ENCODE assay signal across 8 cellular contexts in the genomic region with DNA sequence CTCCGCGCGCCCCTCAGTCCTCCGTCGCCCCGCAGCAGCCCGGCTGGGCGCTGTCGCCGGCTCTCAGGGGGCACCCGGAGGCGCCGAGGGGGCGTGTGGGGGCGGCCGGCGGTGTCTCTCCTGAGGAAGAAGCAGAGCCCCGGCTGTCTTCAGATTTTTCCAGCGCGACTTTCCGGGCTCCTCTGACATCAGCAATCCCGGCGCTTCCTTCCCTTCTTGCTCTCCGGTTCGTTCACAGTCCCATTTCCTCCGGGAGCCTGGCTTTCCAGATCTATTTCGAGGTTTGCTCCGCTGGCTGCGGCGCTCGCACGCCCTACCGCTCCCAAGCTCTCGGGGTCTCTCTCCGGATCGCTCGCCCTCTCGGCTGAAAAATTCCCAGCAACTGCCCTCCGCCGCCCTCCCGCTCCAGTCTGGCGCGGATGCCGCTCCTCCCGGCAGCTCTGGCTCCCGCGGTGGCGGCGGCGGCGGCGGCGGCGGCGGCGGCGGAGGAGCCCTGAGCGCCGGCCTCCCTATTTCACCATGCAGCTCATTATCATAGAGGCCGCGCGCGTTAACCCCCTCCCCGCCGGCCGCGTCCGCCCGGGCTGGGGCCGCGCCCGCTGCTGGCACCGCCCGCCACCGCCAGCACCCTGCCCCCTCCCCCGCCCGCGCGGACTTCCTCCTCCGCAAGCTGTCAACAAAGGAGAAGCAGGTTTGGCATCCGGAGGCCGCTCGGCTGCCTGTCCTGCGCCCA. TPM values are rescaled to one million over a fixed set of nuclear protein-coding genes. Genes with fewer than 3 reads are reported as not detected.
A peak's percentile ranks its signal among the peaks of the same experiment; 100 is the strongest.
DNase-seq lines count a peak whose midpoint lies in the region; ATAC-seq and TF ChIP-seq lines count a peak whose summit lies in the region.

A gene with protein sequence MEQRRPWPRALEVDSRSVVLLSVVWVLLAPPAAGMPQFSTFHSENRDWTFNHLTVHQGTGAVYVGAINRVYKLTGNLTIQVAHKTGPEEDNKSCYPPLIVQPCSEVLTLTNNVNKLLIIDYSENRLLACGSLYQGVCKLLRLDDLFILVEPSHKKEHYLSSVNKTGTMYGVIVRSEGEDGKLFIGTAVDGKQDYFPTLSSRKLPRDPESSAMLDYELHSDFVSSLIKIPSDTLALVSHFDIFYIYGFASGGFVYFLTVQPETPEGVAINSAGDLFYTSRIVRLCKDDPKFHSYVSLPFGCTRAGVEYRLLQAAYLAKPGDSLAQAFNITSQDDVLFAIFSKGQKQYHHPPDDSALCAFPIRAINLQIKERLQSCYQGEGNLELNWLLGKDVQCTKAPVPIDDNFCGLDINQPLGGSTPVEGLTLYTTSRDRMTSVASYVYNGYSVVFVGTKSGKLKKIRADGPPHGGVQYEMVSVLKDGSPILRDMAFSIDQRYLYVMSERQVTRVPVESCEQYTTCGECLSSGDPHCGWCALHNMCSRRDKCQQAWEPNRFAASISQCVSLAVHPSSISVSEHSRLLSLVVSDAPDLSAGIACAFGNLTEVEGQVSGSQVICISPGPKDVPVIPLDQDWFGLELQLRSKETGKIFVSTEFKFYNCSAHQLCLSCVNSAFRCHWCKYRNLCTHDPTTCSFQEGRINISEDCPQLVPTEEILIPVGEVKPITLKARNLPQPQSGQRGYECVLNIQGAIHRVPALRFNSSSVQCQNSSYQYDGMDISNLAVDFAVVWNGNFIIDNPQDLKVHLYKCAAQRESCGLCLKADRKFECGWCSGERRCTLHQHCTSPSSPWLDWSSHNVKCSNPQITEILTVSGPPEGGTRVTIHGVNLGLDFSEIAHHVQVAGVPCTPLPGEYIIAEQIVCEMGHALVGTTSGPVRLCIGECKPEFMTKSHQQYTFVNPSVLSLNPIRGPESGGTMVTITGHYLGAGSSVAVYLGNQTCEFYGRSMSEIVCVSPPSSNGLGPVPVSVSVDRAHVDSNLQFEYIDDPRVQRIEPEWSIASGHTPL (N-terminal part only) (minus strand): TSS at position 534 of the 733 bp plus-strand sequence. CDS start 26,462 bp downstream, outside the sequence.

- CTCF ChIA-PET in CD8-positive, alpha-beta T cell (lab: Charles Lee): interaction anchor here (0.9 to 10.1 kb wide), 21 partner anchors 9 to 414 kb away, joined by 3 to 150 read pairs (median 6); no protein-coding TSS in a partner anchor
- CTCF ChIA-PET in HEK293 (lab: Yijun Ruan, JAX): interaction anchor here (0.6 to 14.9 kb wide), 25 partner anchors 8 to 959 kb away, joined by 3 to 175 read pairs (median 4); no protein-coding TSS in a partner anchor

- peak; percentile 37 to 88 (median 61) for DNase-seq in CD8-positive, alpha-beta T cell
- DNase-seq in NCI-H2196 treated with DMSO at 0.1 percent for 48 hours (lab: John Stamatoyannopoulos, UW; ENCODE audit: unreplicated experiment) (peak; percentile 59), cerebellar cortex (ENCODE audit: low spot score) (peak; percentile 81), islet precursor cell (peak; percentile 93)
- peak; percentile 3 for DNase-seq in activated CD4-positive, CD25-positive, alpha-beta regulatory T cell treated with anti-CD3 and anti-CD28 coated beads, Interleukin-2, amount 50 U/mL, for 16 hours (ENCODE audit: low read depth, low spot score)
- DNase-seq in stimulated activated CD4-positive, alpha-beta T cell treated with anti-CD3 and anti-CD28 coated beads, Interleukin-12 subunit alpha, Interleukin-12 subunit beta, amount 100 ng/mL, for 4 hours: peak; percentile 47

- no peaks in the 10 kb centered on the region for H3K9me3 ChIP-seq in CD8-positive, alpha-beta T cell (ENCODE audit: low read length)
- no peaks in the 10 kb centered on the region for H3K9me3 ChIP-seq in HEK293 (ENCODE audit: control insufficient read depth, insufficient read depth, low read depth, low read length)

- H3K27me3 Mint-ChIP-seq in CD8-positive, alpha-beta T cell (ENCODE audit: low read depth): peaks cover 18% of the 10 kb centered on the region

- peak within 1 kb of the TSS; percentile 80 for H3K4me3 Mint-ChIP-seq in CD8-positive, alpha-beta T cell

- ATAC-seq in CD8-positive, alpha-beta T cell: peak; percentile 69
- no peak for ATAC-seq in HG02884 (IDR thresholded peaks at IDR 0.05; ENCODE audit: unreplicated experiment)

- H3K36me3 ChIP-seq in CD8-positive, alpha-beta T cell (ENCODE audit: insufficient read depth, low read length): no peaks in the 10 kb centered on the region
- no peaks in the 10 kb centered on the region for H3K36me3 ChIP-seq in HEK293 (ENCODE audit: control insufficient read depth in 2 of 2, insufficient read depth in 1 of 2, low read length in 2 of 2)

- POLR2A ChIA-PET in CD8-positive, alpha-beta T cell (lab: Charles Lee): interaction anchor here (1.1 to 2.4 kb wide), 5 partner anchors 8 to 222 kb away, joined by 3 to 21 read pairs (median 4); no protein-coding TSS in a partner anchor
- POLR2A ChIA-PET in HEK293 (lab: Yijun Ruan, JAX): interaction anchor here (0.5 to 2.5 kb wide), 10 partner anchors 10 to 343 kb away, joined by 3 to 24 read pairs (median 4); no protein-coding TSS in a partner anchor

- no peaks in the 10 kb centered on the region for H3K27me3 ChIP-seq in CD8-positive, alpha-beta T cell (ENCODE audit: insufficient read depth, low read length)

- H3K27ac Mint-ChIP-seq in CD8-positive, alpha-beta T cell: peak within 1 kb of the TSS; percentile 25

- TF ChIP-seq CTCF in CD8-positive, alpha-beta T cell (IDR thresholded peaks at IDR 0.05): no peak
- TF ChIP-seq CTCF in HEK293 (tag by site-specific recombination; IDR thresholded peaks at IDR 0.05): 0 out of 2 replicates have a peak, but pooled peaks have one; percentile 9

- H3K36me3 Mint-ChIP-seq in CD8-positive, alpha-beta T cell: no peaks in the 10 kb centered on the region

- H3K9me3 Mint-ChIP-seq in CD8-positive, alpha-beta T cell: no peaks in the 10 kb centered on the region

- H3K4me1 ChIP-seq in CD8-positive, alpha-beta T cell (ENCODE audit: insufficient read depth, low read length): peaks cover 4% of the 10 kb centered on the region
- no peaks in the 10 kb centered on the region; the same call in 1 of the 2 replicates for H3K4me1 ChIP-seq in HEK293 (ENCODE audit: control insufficient read depth, insufficient read depth, low read length)

- peak within 1 kb of the TSS; percentile 35 for H3K27ac ChIP-seq in CD8-positive, alpha-beta T cell (ENCODE audit: low read depth, low read length)
- peak within 1 kb of the TSS; percentile 70; the same call in 1 of the 2 replicates for H3K27ac ChIP-seq in HEK293 (ENCODE audit: extremely low read depth, low read depth, low read length)

- peaks cover 8% of the 10 kb centered on the region for H3K4me1 Mint-ChIP-seq in CD8-positive, alpha-beta T cell (ENCODE audit: low read depth)

- H3K4me3 ChIP-seq in CD8-positive, alpha-beta T cell (ENCODE audit: low read depth, low read length): peak within 1 kb of the TSS; percentile 78
- H3K4me3 ChIP-seq in HEK293 (ENCODE audit: low read depth, low read length): peak within 1 kb of the TSS; percentile 82

- intact Hi-C loops in CD8-positive, alpha-beta T cell (cut with DNase I, micrococcal nuclease): loop anchor here (1.0 to 10.0 kb wide), 3 partner anchors 151 to 419 kb away; no protein-coding TSS in a partner anchor

TF ChIP-seq in HEK293, 187 proteins besides CTCF, POLR2A, EP300 and RAD21 (continues in another document):
- no peak for TF ChIP-seq ZNF121 (tag by site-specific recombination; IDR thresholded peaks at IDR 0.05)
- TF ChIP-seq, protein P1, sequence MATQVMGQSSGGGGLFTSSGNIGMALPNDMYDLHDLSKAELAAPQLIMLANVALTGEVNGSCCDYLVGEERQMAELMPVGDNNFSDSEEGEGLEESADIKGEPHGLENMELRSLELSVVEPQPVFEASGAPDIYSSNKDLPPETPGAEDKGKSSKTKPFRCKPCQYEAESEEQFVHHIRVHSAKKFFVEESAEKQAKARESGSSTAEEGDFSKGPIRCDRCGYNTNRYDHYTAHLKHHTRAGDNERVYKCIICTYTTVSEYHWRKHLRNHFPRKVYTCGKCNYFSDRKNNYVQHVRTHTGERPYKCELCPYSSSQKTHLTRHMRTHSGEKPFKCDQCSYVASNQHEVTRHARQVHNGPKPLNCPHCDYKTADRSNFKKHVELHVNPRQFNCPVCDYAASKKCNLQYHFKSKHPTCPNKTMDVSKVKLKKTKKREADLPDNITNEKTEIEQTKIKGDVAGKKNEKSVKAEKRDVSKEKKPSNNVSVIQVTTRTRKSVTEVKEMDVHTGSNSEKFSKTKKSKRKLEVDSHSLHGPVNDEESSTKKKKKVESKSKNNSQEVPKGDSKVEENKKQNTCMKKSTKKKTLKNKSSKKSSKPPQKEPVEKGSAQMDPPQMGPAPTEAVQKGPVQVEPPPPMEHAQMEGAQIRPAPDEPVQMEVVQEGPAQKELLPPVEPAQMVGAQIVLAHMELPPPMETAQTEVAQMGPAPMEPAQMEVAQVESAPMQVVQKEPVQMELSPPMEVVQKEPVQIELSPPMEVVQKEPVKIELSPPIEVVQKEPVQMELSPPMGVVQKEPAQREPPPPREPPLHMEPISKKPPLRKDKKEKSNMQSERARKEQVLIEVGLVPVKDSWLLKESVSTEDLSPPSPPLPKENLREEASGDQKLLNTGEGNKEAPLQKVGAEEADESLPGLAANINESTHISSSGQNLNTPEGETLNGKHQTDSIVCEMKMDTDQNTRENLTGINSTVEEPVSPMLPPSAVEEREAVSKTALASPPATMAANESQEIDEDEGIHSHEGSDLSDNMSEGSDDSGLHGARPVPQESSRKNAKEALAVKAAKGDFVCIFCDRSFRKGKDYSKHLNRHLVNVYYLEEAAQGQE (tag by site-specific recombination; IDR thresholded peaks at IDR 0.05): no peak
- TF ChIP-seq, protein P2, sequence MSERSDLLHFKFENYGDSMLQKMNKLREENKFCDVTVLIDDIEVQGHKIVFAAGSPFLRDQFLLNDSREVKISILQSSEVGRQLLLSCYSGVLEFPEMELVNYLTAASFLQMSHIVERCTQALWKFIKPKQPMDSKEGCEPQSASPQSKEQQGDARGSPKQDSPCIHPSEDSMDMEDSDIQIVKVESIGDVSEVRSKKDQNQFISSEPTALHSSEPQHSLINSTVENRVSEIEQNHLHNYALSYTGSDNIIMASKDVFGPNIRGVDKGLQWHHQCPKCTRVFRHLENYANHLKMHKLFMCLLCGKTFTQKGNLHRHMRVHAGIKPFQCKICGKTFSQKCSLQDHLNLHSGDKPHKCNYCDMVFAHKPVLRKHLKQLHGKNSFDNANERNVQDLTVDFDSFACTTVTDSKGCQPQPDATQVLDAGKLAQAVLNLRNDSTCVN (tag by site-specific recombination; optimal IDR thresholded peaks at IDR 0.05): peak; percentile 53
- TF ChIP-seq ZSCAN16 (tag by site-specific recombination; IDR thresholded peaks at IDR 0.05): no peak
- TF ChIP-seq ZNF571 (tag by site-specific recombination; IDR thresholded peaks at IDR 0.05): no peak
- TF ChIP-seq ZNF555 (tag by site-specific recombination; conservative IDR thresholded peaks at IDR 0.05): no peak
- peak; percentile 5; the same call in 1 of the 2 replicates for TF ChIP-seq ZBTB20 (tag by site-specific recombination; IDR thresholded peaks at IDR 0.05)
- TF ChIP-seq ZNF660 (tag by site-specific recombination; IDR thresholded peaks at IDR 0.05): 0 out of 2 replicates have a peak, but pooled peaks have one; percentile 23
- no peak for TF ChIP-seq ZNF658 (tag by site-specific recombination; IDR thresholded peaks at IDR 0.05)
- no peak; the same call in 1 of the 2 replicates for TF ChIP-seq ZNF2 (tag by site-specific recombination; IDR thresholded peaks at IDR 0.05)
- peak; percentile 87 for TF ChIP-seq ZBTB8A (tag by site-specific recombination; IDR thresholded peaks at IDR 0.05)

RNA-seq across cellular contexts. Expression of the gene that starts here (rescaled TPM):
- 1 to 10 TPM; 1.3 to 1.9 TPM for total RNA-seq in CD8-positive, alpha-beta T cell

Comparison
In these comparisons a context has a peak if more than half of its experiments do, and no peak if none do; other contexts are left out.
1. DNase-seq: peak in every context shown above with its lines; median percentile 93 in islet precursor cell; 81 in cerebellar cortex; 61 in CD8-positive, alpha-beta T cell; 59 in NCI-H2196 treated with DMSO at 0.1 percent for 48 hours; 47 in stimulated activated CD4-positive, alpha-beta T cell treated with anti-CD3 and anti-CD28 coated beads, Interleukin-12 subunit alpha, Interleukin-12 subunit beta, amount 100 ng/mL, for 4 hours; 3 in activated CD4-positive, CD25-positive, alpha-beta regulatory T cell treated with anti-CD3 and anti-CD28 coated beads, Interleukin-2, amount 50 U/mL, for 16 hours.